ENCODE assay signal across 21 cellular contexts in the genomic region with DNA sequence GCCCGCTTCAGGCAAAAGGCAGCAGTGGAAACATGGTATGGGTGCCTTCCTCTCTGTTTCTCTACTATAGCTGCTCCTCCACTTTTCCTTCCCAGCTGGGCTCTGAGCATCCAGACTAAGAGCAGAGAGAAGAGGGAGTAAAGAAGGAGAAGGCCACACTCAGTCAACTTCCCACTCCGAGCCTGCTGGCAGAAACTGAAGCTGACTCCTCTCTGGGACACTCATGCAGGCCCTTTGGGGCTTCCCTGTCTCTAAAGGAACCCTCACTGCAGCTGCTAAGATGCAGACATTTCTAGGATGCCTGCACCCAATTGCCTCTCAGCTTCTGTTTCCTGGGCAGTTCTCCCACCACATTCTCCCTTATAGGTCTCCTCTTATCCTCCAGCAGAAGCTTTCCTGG.
"Had no signal": no experiment of that assay in that cellular context is flagged by ENCODE, and none has a peak within 500 bp of the region (broad histone marks: within the 10 kb centered on the region; RNA-seq: fewer than 3 reads in every experiment).

No MANE protein-coding gene starts in this region.

- H3K36me3 Mint-ChIP-seq: naive B cell; stimulated activated memory B cell treated with anti-CD40 and anti-IgM and Interleukin-4, amounts not matched to agents 10 μg/mL and 1 μg/mL and 100 μg/mL, for 72 hours; type B pancreatic cell had no signal

- DNase-seq: effector CD4-positive, alpha-beta T cell; foreskin melanocyte; heart left ventricle; hippocampal formation; left ventricle myocardium inferior; mesenchymal stem cell; midbrain; naive B cell; occipital lobe; pancreas; right cardiac atrium; stimulated activated CD4-positive, alpha-beta T cell treated with anti-CD3 and anti-CD28 coated beads, Interleukin-4, amount 100 ng/mL, for 1 hour; stimulated activated CD8-positive, alpha-beta memory T cell treated with anti-CD3 and anti-CD28 coated beads, Interleukin-4, amount 100 ng/mL, for 48 hours; stomach; thyroid gland had no signal

- H3K4me3 Mint-ChIP-seq: dendritic cell treated with granulocyte-macrophage colony-stimulating factor and Interleukin-4, amounts not matched to agents 40 ng/mL and 50 ng/mL, for 4 days; naive B cell; nephron; stimulated activated memory B cell treated with anti-CD40 and anti-IgM and Interleukin-4, amounts not matched to agents 10 μg/mL and 1 μg/mL and 100 μg/mL, for 72 hours; type B pancreatic cell had no signal

- H3K27me3 ChIP-seq: heart left ventricle, pancreas, stomach, thyroid gland had no signal

- H3K27ac Mint-ChIP-seq: dendritic cell treated with granulocyte-macrophage colony-stimulating factor and Interleukin-4, amounts not matched to agents 40 ng/mL and 50 ng/mL, for 4 days; naive B cell; nephron; progenitor cell of endocrine pancreas; stimulated activated memory B cell treated with anti-CD40 and anti-IgM and Interleukin-4, amounts not matched to agents 10 μg/mL and 1 μg/mL and 100 μg/mL, for 72 hours; type B pancreatic cell had no signal

- H3K27me3 Mint-ChIP-seq: dendritic cell treated with granulocyte-macrophage colony-stimulating factor and Interleukin-4, amounts not matched to agents 40 ng/mL and 50 ng/mL, for 4 days; progenitor cell of endocrine pancreas; stimulated activated memory B cell treated with anti-CD40 and anti-IgM and Interleukin-4, amounts not matched to agents 10 μg/mL and 1 μg/mL and 100 μg/mL, for 72 hours; type B pancreatic cell had no signal

- H3K36me3 ChIP-seq: left ventricle myocardium inferior, pancreas, thyroid gland had no signal

- H3K9me3 ChIP-seq: heart left ventricle, left ventricle myocardium inferior, pancreas, stomach, thyroid gland had no signal

- H3K9me3 Mint-ChIP-seq: dendritic cell treated with granulocyte-macrophage colony-stimulating factor and Interleukin-4, amounts not matched to agents 40 ng/mL and 50 ng/mL, for 4 days; naive B cell; nephron; stimulated activated memory B cell treated with anti-CD40 and anti-IgM and Interleukin-4, amounts not matched to agents 10 μg/mL and 1 μg/mL and 100 μg/mL, for 72 hours; type B pancreatic cell had no signal

- H3K4me1 Mint-ChIP-seq: naive B cell; nephron; stimulated activated memory B cell treated with anti-CD40 and anti-IgM and Interleukin-4, amounts not matched to agents 10 μg/mL and 1 μg/mL and 100 μg/mL, for 72 hours had no signal

- H3K4me3 ChIP-seq: heart left ventricle, left ventricle myocardium inferior, lung, pancreas, stomach, thyroid gland had no signal

- H3K27ac ChIP-seq: heart left ventricle, left ventricle myocardium inferior, pancreas, stomach, thyroid gland had no signal

- ATAC-seq: pancreas; stimulated activated memory B cell treated with anti-CD40 and anti-IgM and Interleukin-4, amounts not matched to agents 10 μg/mL and 1 μg/mL and 100 μg/mL, for 72 hours had no signal
